10 cellular contexts compared by ENCODE assay signal in the genomic region with DNA sequence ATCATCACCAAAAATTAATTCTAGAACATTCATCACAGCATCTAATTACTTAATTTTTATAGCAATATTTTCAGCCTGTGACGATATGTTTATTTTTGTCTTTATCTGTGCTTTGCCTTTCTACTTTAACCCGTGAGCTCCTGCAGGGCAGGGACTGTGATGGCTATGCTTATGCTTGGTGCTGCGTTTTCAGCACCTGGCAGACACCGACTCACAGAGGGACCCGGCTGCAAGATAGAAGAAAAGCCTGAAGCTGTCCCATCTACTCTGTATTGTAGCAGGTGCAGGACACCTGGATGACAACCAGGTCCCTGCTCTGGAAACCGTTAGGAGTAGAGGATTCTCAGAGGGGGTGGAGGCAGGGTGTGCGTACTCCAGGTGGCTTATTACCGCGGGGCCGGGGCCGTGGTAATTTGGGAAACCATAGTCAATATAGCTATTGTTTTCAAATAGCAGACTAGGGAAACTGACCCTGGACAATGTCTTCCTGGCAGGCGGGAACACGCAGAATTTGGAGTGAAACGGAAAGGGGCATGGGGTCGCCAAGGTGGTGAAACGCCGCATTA.
A peak's percentile ranks its signal among the peaks of the same experiment; 100 is the strongest.
DNase-seq lines count a peak whose midpoint lies in the region; ATAC-seq and TF ChIP-seq lines count a peak whose summit lies in the region.
"Had no signal": no experiment of that assay in that cellular context is flagged by ENCODE, and none has a peak within 500 bp of the region (broad histone marks: within the 10 kb centered on the region; RNA-seq: fewer than 3 reads in every experiment).

No MANE protein-coding gene starts in this region.

- TF ChIP-seq CTCF in left lung (IDR thresholded peaks at IDR 0.05) (no peak), type B pancreatic cell (conservative IDR thresholded peaks at IDR 0.05) (no peak)

- peaks cover 87% of the 10 kb centered on the region for H3K27me3 Mint-ChIP-seq in type B pancreatic cell

- H3K4me3 Mint-ChIP-seq in type B pancreatic cell: peak overlapping the region; percentile 77
- H3K4me3 Mint-ChIP-seq: activated T-helper 17 cell treated with anti-CD3 and anti-CD28 coated beads, Interleukin-2, amount 50 U/mL, for 72 hours had no signal

- H3K27me3 ChIP-seq in left lung: peaks cover 29 to 56% of the 10 kb centered on the region in 2 donors

- no peaks in the 10 kb centered on the region for H3K36me3 Mint-ChIP-seq in type B pancreatic cell
- H3K36me3 Mint-ChIP-seq: CD4-positive, CD25-positive, alpha-beta regulatory T cell had no signal

- peaks cover 7% of the 10 kb centered on the region for H3K4me1 Mint-ChIP-seq in type B pancreatic cell (ENCODE audit: unreplicated experiment)
- H3K4me1 Mint-ChIP-seq: activated T-helper 17 cell treated with anti-CD3 and anti-CD28 coated beads, Interleukin-2, amount 50 U/mL, for 72 hours; CD4-positive, CD25-positive, alpha-beta regulatory T cell had no signal

- DNase-seq in Right ventricle myocardium superior: no peak
- no peak for DNase-seq in left cardiac atrium
- DNase-seq in caudate nucleus (lab: John Stamatoyannopoulos, UW): peak in 1 of 61 donors; percentile 46
- peak in 1 of 2 donors; percentile 37 for DNase-seq in left lung
- no peak for DNase-seq in type B pancreatic cell (ENCODE audit: extremely low spot score, unreplicated experiment)
- no peak for DNase-seq in KG1 (lab: John Stamatoyannopoulos, UW)
- DNase-seq in T1000 (lab: John Stamatoyannopoulos, UW): no peak
- DNase-seq in activated CD8-positive, alpha-beta memory T cell treated with anti-CD3 and anti-CD28 coated beads, Interleukin-2, amount 50 U/mL, for 48 hours: no peak
- DNase-seq: CD4-positive, CD25-positive, alpha-beta regulatory T cell had no signal

- peak; percentile 20 for ATAC-seq in Right ventricle myocardium superior (ENCODE audit: poor library complexity)
- ATAC-seq in left cardiac atrium: no peak
- peak; percentile 17 for ATAC-seq in left lung
- ATAC-seq: activated T-helper 17 cell treated with anti-CD3 and anti-CD28 coated beads, Interleukin-2, amount 50 U/mL, for 72 hours had no signal

- H3K27ac ChIP-seq in caudate nucleus (ENCODE audit: low read depth, low read length) (peak overlapping the region; percentile 93), left lung (no peak overlapping the region)

- no peak overlapping the region for H3K27ac Mint-ChIP-seq in type B pancreatic cell
- H3K27ac Mint-ChIP-seq: activated T-helper 17 cell treated with anti-CD3 and anti-CD28 coated beads, Interleukin-2, amount 50 U/mL, for 72 hours; CD4-positive, CD25-positive, alpha-beta regulatory T cell had no signal

- peak overlapping the region in 1 of 2 donors; percentile 26 for H3K4me3 ChIP-seq in left lung

- H3K9me3 Mint-ChIP-seq in type B pancreatic cell: peaks cover 3% of the 10 kb centered on the region
- H3K9me3 Mint-ChIP-seq: activated T-helper 17 cell treated with anti-CD3 and anti-CD28 coated beads, Interleukin-2, amount 50 U/mL, for 72 hours had no signal

- H3K36me3 ChIP-seq in left lung: no peaks in the 10 kb centered on the region

- H3K4me1 ChIP-seq in left lung: peaks cover 9% of the 10 kb centered on the region in 2 donors

- peaks cover 0 to 2% of the 10 kb centered on the region in 2 donors for H3K9me3 ChIP-seq in left lung

- intact Hi-C loops in Right ventricle myocardium superior (cut with DNase I): no loop called here
- intact Hi-C loops in left cardiac atrium (cut with DNase I): no loop called here
- intact Hi-C loops in left lung (cut with DNase I): no loop called here

Comparison
In these comparisons a context has a peak if more than half of its experiments do, and no peak if none do; other contexts are left out.
1. ATAC-seq: peak in Right ventricle myocardium superior (single experiment) and left lung (single experiment); none in left cardiac atrium (0 of 2).